1 cellular context compared by ENCODE assay signal in the genomic region with DNA sequence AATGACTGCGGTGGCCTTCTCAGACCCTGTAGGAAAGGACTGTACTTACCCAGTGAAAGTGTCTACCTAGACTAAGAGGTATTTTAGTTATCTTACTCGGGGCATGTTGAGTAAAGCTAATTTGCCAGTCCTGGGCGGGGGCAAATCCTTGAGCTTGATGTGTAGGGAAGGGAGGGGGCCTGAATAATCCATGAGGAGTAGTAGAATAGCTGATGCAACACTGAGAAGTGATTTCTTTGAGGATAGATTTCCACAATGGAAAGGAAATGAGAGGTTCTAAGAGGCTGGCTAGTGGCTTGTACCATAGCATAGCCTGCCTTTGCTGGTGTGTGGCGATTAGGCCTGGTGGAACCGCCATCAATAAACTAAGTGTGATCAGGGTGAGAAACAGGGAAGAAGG.
TF ChIP-seq lines count a peak whose summit lies in the region.
"Not testable (repeated sequence)": the region's sequence is repeated elsewhere in the genome, so short reads cannot be mapped to it uniquely, and the experiment has no call there.

No MANE protein-coding gene starts in this region.

TF ChIP-seq in K562, 482 proteins besides CTCF, POLR2A, EP300 and RAD21:
- TF ChIP-seq, protein P1, sequence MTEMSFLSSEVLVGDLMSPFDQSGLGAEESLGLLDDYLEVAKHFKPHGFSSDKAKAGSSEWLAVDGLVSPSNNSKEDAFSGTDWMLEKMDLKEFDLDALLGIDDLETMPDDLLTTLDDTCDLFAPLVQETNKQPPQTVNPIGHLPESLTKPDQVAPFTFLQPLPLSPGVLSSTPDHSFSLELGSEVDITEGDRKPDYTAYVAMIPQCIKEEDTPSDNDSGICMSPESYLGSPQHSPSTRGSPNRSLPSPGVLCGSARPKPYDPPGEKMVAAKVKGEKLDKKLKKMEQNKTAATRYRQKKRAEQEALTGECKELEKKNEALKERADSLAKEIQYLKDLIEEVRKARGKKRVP (CRISPR knock-in tag; IDR thresholded peaks at IDR 0.05): peak; percentile 85
- TF ChIP-seq CEBPG (CRISPR knock-in tag; IDR thresholded peaks at IDR 0.05): peak; percentile 70
- peak in 1 of 2 experiments; percentile 66; a peak in 1 of 4 replicates for TF ChIP-seq CEBPG (tag; conservative IDR thresholded peaks at IDR 0.05 in 1 of 2, IDR thresholded peaks at IDR 0.05 in 1 of 2)
- TF ChIP-seq MEIS2 (IDR thresholded peaks at IDR 0.05; ENCODE audit: partially characterized antibody): peak; percentile 11
- TF ChIP-seq ZSCAN32 (CRISPR knock-in tag; IDR thresholded peaks at IDR 0.05): peak; percentile 80
- TF ChIP-seq, protein P2, sequence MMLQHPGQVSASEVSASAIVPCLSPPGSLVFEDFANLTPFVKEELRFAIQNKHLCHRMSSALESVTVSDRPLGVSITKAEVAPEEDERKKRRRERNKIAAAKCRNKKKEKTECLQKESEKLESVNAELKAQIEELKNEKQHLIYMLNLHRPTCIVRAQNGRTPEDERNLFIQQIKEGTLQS (IDR thresholded peaks at IDR 0.05): peak; percentile 64
- TF ChIP-seq, protein P2 (CRISPR knock-in tag; conservative IDR thresholded peaks at IDR 0.05): not testable (repeated sequence)
- TF ChIP-seq EP400 (IDR thresholded peaks at IDR 0.05): peak; percentile 45
